8 cellular contexts compared by ENCODE assay signal in the genomic region with DNA sequence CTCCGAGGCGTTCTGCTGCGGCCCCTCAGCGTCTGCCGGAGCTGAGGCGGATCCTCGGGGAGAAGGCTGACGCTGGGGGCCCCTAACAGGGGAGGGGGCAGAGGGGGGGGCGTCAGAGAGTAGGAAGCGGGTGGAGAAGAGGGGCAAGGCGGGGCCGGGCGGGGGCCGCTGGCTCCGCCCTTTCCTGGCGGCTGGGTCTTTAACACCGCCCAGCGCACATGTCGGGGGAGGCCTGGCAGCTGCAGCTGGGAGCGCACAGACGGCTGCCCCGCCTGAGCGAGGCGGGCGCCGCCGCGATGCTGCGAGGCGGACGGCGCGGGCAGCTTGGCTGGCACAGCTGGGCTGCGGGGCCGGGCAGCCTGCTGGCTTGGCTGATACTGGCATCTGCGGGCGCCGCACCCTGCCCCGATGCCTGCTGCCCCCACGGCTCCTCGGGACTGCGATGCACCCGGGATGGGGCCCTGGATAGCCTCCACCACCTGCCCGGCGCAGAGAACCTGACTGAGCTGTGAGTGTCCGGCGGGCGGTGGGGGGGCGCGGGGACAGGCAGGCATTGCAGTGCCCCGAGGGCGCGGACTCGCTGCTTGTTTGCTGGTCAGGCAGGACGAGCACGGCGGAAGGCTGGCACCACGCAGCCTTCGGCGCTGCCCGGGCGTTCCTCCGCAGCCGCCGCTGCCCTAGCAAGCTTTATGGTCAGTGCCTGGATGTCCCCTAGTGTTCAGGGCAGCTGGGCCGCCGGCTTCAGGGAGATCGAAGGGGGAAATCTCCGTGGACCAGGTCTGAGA. TPM values are rescaled to one million over a fixed set of nuclear protein-coding genes. Genes with fewer than 3 reads are reported as not detected.
DNase-seq lines count a peak whose midpoint lies in the region; ATAC-seq and TF ChIP-seq lines count a peak whose summit lies in the region.

A gene (plus strand): TSS at position 227 of the 785 bp plus-strand sequence. CDS start 70 bp downstream, at position 297.

- H3K4me1 ChIP-seq in endocrine pancreas (ENCODE audit: control insufficient read depth, insufficient read depth, low read length) (no peaks in the 10 kb centered on the region), tibial nerve (peaks cover 0 to 28% (median 17%) of the 10 kb centered on the region in 4 donors)

- POLR2A ChIA-PET in activated CD4-positive, alpha-beta memory T cell treated with anti-CD3 and anti-CD28 coated beads for 36 hours (lab: Charles Lee): interaction anchor here (0.9 to 3.9 kb wide), 9 partner anchors 13 to 65 kb away, joined by 3 to 29 read pairs (median 7); no protein-coding TSS in a partner anchor

- no peaks in the 10 kb centered on the region for H3K36me3 Mint-ChIP-seq in activated CD4-positive, alpha-beta memory T cell treated with anti-CD3 and anti-CD28 coated beads for 36 hours
- no peaks in the 10 kb centered on the region for H3K36me3 Mint-ChIP-seq in naive B cell

- H3K27me3 ChIP-seq in endocrine pancreas (ENCODE audit: control insufficient read depth, insufficient read depth, low read length) (peaks cover 4% of the 10 kb centered on the region), tibial nerve (peaks cover 0 to 96% of the 10 kb centered on the region in 2 donors)

- no peaks in the 10 kb centered on the region for H3K9me3 Mint-ChIP-seq in activated CD4-positive, alpha-beta memory T cell treated with anti-CD3 and anti-CD28 coated beads for 36 hours
- no peaks in the 10 kb centered on the region for H3K9me3 Mint-ChIP-seq in naive B cell

- H3K36me3 ChIP-seq in endocrine pancreas (ENCODE audit: control insufficient read depth, insufficient read depth, low read length) (no peaks in the 10 kb centered on the region), tibial nerve (no peaks in the 10 kb centered on the region)

- TF ChIP-seq CTCF in tibial nerve (IDR thresholded peaks at IDR 0.05): no peak

- H3K9ac ChIP-seq in endocrine pancreas (ENCODE audit: control insufficient read depth, insufficient read depth, low read length): peak within 1 kb of the TSS; percentile 38

- no peak for TF ChIP-seq EP300 in tibial nerve (IDR thresholded peaks at IDR 0.05)

- CTCF ChIA-PET in activated CD4-positive, alpha-beta memory T cell treated with anti-CD3 and anti-CD28 coated beads for 36 hours (lab: Charles Lee): interaction anchor here (0.8 to 8.6 kb wide), 35 partner anchors 9 to 201 kb away, joined by 3 to 252 read pairs (median 9); a partner anchor contains a TSS

- no peaks in the 10 kb centered on the region for H3K9me3 ChIP-seq in endocrine pancreas (ENCODE audit: control insufficient read depth, low read length)
- H3K9me3 ChIP-seq in tibial nerve: no peaks in the 10 kb centered on the region

- TF ChIP-seq POLR2A in tibial nerve (IDR thresholded peaks at IDR 0.05): no peak

- H3K27me3 Mint-ChIP-seq in activated CD4-positive, alpha-beta memory T cell treated with anti-CD3 and anti-CD28 coated beads for 36 hours: peaks cover 57% of the 10 kb centered on the region
- H3K27me3 Mint-ChIP-seq in naive B cell: peaks cover 55 to 82% (median 82%) of the 10 kb centered on the region in 3 donors

- intact Hi-C loops in activated CD4-positive, alpha-beta memory T cell treated with anti-CD3 and anti-CD28 coated beads for 36 hours (cut with micrococcal nuclease): loop anchor here (1.0 to 5.0 kb wide), 6 partner anchors 22 to 174 kb away; a partner anchor contains a TSS

- H3K27ac ChIP-seq in tibial nerve: no peak within 1 kb of the TSS

- ATAC-seq in naive B cell (ENCODE audit: low read depth in 2 of 2): peak; percentile 79 to 81

- peak within 1 kb of the TSS; percentile 41 for H3K4me3 ChIP-seq in endocrine pancreas (ENCODE audit: control insufficient read depth, insufficient read depth, low read length)
- H3K4me3 ChIP-seq in tibial nerve: peak within 1 kb of the TSS in 3 of 4 donors; percentile 9 to 37 (median 28)

- DNase-seq in NCI-H1417 (lab: John Stamatoyannopoulos, UW): peak; percentile 76 to 80 (median 76)
- DNase-seq in NCI-H1417 treated with DMSO at 0.1 percent for 48 hours (lab: John Stamatoyannopoulos, UW): no peak
- peak; percentile 54 for DNase-seq in NCI-H446 treated with DMSO at 0.1 percent for 48 hours (lab: John Stamatoyannopoulos, UW)
- peak; percentile 59 for DNase-seq in activated CD4-positive, alpha-beta memory T cell treated with anti-CD3 and anti-CD28 coated beads for 36 hours
- DNase-seq in naive B cell: peak; percentile 15
- no peak for DNase-seq in tibial nerve (ENCODE audit: low spot score in 2 of 2)
- no peak for DNase-seq in T1000 (lab: John Stamatoyannopoulos, UW)

- H3K27ac Mint-ChIP-seq in activated CD4-positive, alpha-beta memory T cell treated with anti-CD3 and anti-CD28 coated beads for 36 hours: no peak within 1 kb of the TSS
- H3K27ac Mint-ChIP-seq in naive B cell: no peak within 1 kb of the TSS

- peaks cover 48% of the 10 kb centered on the region for H3K4me1 Mint-ChIP-seq in activated CD4-positive, alpha-beta memory T cell treated with anti-CD3 and anti-CD28 coated beads for 36 hours (ENCODE audit: low read depth)
- peaks cover 12 to 15% (median 15%) of the 10 kb centered on the region in 3 donors for H3K4me1 Mint-ChIP-seq in naive B cell

- 3 to 4% methylated on average over 10 to 46 of the region's 69 CpGs for WGBS in tibial nerve, 2 donors

- H3K4me3 Mint-ChIP-seq in activated CD4-positive, alpha-beta memory T cell treated with anti-CD3 and anti-CD28 coated beads for 36 hours: peak within 1 kb of the TSS; percentile 68
- H3K4me3 Mint-ChIP-seq in naive B cell: peak within 1 kb of the TSS; percentile 51 to 88 (median 78)

RNA-seq across cellular contexts. Expression of the gene that starts here (rescaled TPM):
- 1 to 10 TPM; 6.4 to 6.7 TPM for total RNA-seq in activated CD4-positive, alpha-beta memory T cell treated with anti-CD3 and anti-CD28 coated beads for 36 hours
- polyA plus RNA-seq in naive B cell (ENCODE audit: low read depth in 6 of 6): not detected
- total RNA-seq in tibial nerve: under 1 TPM in 3 of 4 donors, not detected in 1; 0.22 to 0.42 (median 0.39) TPM

Comparison
In these comparisons a context has a peak if more than half of its experiments do, and no peak if none do; other contexts are left out.
1. RNA of the gene that starts here (total RNA-seq): 6.4 to 6.7 TPM in activated CD4-positive, alpha-beta memory T cell treated with anti-CD3 and anti-CD28 coated beads for 36 hours; 0.22 to 0.42 TPM in tibial nerve; every median in the first group is over 4 times any median in the second.
2. DNase-seq: peak in NCI-H1417 (3 of 3), NCI-H446 treated with DMSO at 0.1 percent for 48 hours (single experiment) and activated CD4-positive, alpha-beta memory T cell treated with anti-CD3 and anti-CD28 coated beads for 36 hours (single experiment); none in NCI-H1417 treated with DMSO at 0.1 percent for 48 hours (single experiment), tibial nerve (0 of 2) and T1000 (single experiment).
3. Peak in DNase-seq and ATAC-seq in naive B cell; RNA of the gene not detected or under 1 TPM.